1 cellular context compared by ENCODE assay signal in genomic region chr1:66214901-66215300, GRCh38.
TF ChIP-seq lines count a peak whose summit lies in the region.

No MANE protein-coding gene starts in this region.

TF ChIP-seq in GM12878, 131 proteins besides CTCF, POLR2A, EP300 and RAD21 (continued from another document):
- TF ChIP-seq RUNX3 (IDR thresholded peaks at IDR 0.05; ENCODE audit: low read length) (peak; percentile 18; the same call in 1 of the 2 replicates), POLR2AphosphoS2 (IDR thresholded peaks at IDR 0.05; ENCODE audit: low read depth, low read length) (no peak)
